ENCODE assay signal across 8 cellular contexts in genomic region chr3:171811059-171811912, GRCh38. TPM values are rescaled to one million over a fixed set of nuclear protein-coding genes. Genes with fewer than 3 reads are reported as not detected.
DNase-seq lines count a peak whose midpoint lies in the region; ATAC-seq and TF ChIP-seq lines count a peak whose summit lies in the region.

No MANE protein-coding gene starts in this region.

- no peak overlapping the region for H3K9ac ChIP-seq in neuronal stem cell (ENCODE audit: low read depth, low read length, poor library complexity)

- H3K4me3 ChIP-seq in WERI-Rb-1 (ENCODE audit: low read depth, low read length): peak overlapping the region; percentile 55
- peak overlapping the region in 9 of 10 donors; percentile 53 to 79 (median 69) for H3K4me3 ChIP-seq in heart right ventricle
- peak overlapping the region in 4 of 8 donors; percentile 56 to 75 (median 62) for H3K4me3 ChIP-seq in spleen
- H3K4me3 ChIP-seq in neuronal stem cell (ENCODE audit: low read length in 2 of 2): no peak overlapping the region

- H3K23ac ChIP-seq in neuronal stem cell (ENCODE audit: low read depth, low read length, poor library complexity): no peak overlapping the region

- no peak overlapping the region for H2BK15ac ChIP-seq in neuronal stem cell (ENCODE audit: low read length)

- H2AK5ac ChIP-seq in neuronal stem cell (ENCODE audit: low read depth, low read length): no peak overlapping the region

- H2BK5ac ChIP-seq in neuronal stem cell (ENCODE audit: low read length): no peak overlapping the region

- no peak overlapping the region for H2BK120ac ChIP-seq in neuronal stem cell (ENCODE audit: low read depth, low read length)

- H3K36me3 ChIP-seq in WERI-Rb-1 (no peaks in the 10 kb centered on the region), heart right ventricle (no peaks in the 10 kb centered on the region), spleen (no peaks in the 10 kb centered on the region), neuronal stem cell (replicated peaks in 1 of 2; ENCODE audit: control insufficient read depth in 2 of 2, insufficient read depth in 2 of 2, low read length in 2 of 2) (no peaks in the 10 kb centered on the region)

- no peaks in the 10 kb centered on the region for H3K79me1 ChIP-seq in neuronal stem cell (ENCODE audit: low read depth, low read length)

- no peak overlapping the region for H3K14ac ChIP-seq in neuronal stem cell (ENCODE audit: low read length)

- no peak overlapping the region for H3K4me2 ChIP-seq in neuronal stem cell (ENCODE audit: insufficient read depth, low read length, poor library complexity, severe bottlenecking)

- TF ChIP-seq CTCF in WERI-Rb-1 (IDR thresholded peaks at IDR 0.05; ENCODE audit: low read depth, low read length): no peak
- TF ChIP-seq CTCF in heart right ventricle (IDR thresholded peaks at IDR 0.05): no peak
- TF ChIP-seq CTCF in spleen (IDR thresholded peaks at IDR 0.05 in 8 of 11, conservative IDR thresholded peaks at IDR 0.05 in 3 of 11): no peak

- H3K36me3 Mint-ChIP-seq in activated naive CD4-positive, alpha-beta T cell treated with anti-CD3 and anti-CD28 coated beads, Interleukin-2, amount 50 U/mL, for 24 hours: no peaks in the 10 kb centered on the region
- H3K36me3 Mint-ChIP-seq in activated naive CD4-positive, alpha-beta T cell treated with anti-CD3 and anti-CD28 coated beads, Interleukin-2, amount 50 U/mL, for 72 hours: peaks cover 0 to 4% of the 10 kb centered on the region in 2 donors

- DNase-seq in activated naive CD4-positive, alpha-beta T cell treated with anti-CD3 and anti-CD28 coated beads, Interleukin-2, amount 50 U/mL, for 72 hours (ENCODE audit: low spot score in 2 of 2): no peak
- no peak for DNase-seq in WERI-Rb-1
- DNase-seq in heart right ventricle: peak in 1 of 2 donors; percentile 53
- DNase-seq in spleen: no peak
- DNase-seq in NCI-H2081 (lab: John Stamatoyannopoulos, UW): no peak
- no peak for DNase-seq in neuronal stem cell (ENCODE audit: low spot score)
- DNase-seq in DMS79 (lab: John Stamatoyannopoulos, UW): no peak

- H3K9me3 ChIP-seq in WERI-Rb-1 (ENCODE audit: severe bottlenecking) (no peaks in the 10 kb centered on the region), heart right ventricle (peaks cover 0 to 5% (median 0%) of the 10 kb centered on the region in 11 donors), spleen (no peaks in the 10 kb centered on the region), neuronal stem cell (replicated peaks in 1 of 2; ENCODE audit: control insufficient read depth in 2 of 2, insufficient read depth in 1 of 2, low read depth in 1 of 2, low read length in 2 of 2) (no peaks in the 10 kb centered on the region)

- H3K4me1 ChIP-seq in heart right ventricle (peaks cover 0 to 60% (median 20%) of the 10 kb centered on the region in 9 donors), spleen (peaks cover 0 to 67% (median 43%) of the 10 kb centered on the region in 6 donors), neuronal stem cell (ENCODE audit: control insufficient read depth in 2 of 2, insufficient read depth in 1 of 2, low read depth in 1 of 2, low read length in 2 of 2) (peaks cover 5 to 9% of the 10 kb centered on the region in 2 donors)

- no peak overlapping the region for H2AFZ ChIP-seq in neuronal stem cell (ENCODE audit: low read length)

- intact Hi-C loops in heart right ventricle (cut with DNase I) (loop anchor here in 2 of 10 donors (2.0 to 5.0 kb wide), 3 partner anchors 22 to 226 kb away; partner anchors contain the start of gene FNDC3B (in 1 of the 2)), spleen (cut with DNase I; ENCODE audit: low total_unique reads) (no loop called here)

- peaks cover 30% of the 10 kb centered on the region for H3K27me3 Mint-ChIP-seq in activated naive CD4-positive, alpha-beta T cell treated with anti-CD3 and anti-CD28 coated beads, Interleukin-2, amount 50 U/mL, for 24 hours

- H3K4me1 Mint-ChIP-seq in activated naive CD4-positive, alpha-beta T cell treated with anti-CD3 and anti-CD28 coated beads, Interleukin-2, amount 50 U/mL, for 24 hours: peaks cover 18% of the 10 kb centered on the region

- H3K4ac ChIP-seq in neuronal stem cell (ENCODE audit: low read length): no peak overlapping the region

- peak overlapping the region; percentile 80 for H3K4me3 Mint-ChIP-seq in activated naive CD4-positive, alpha-beta T cell treated with anti-CD3 and anti-CD28 coated beads, Interleukin-2, amount 50 U/mL, for 24 hours

- H3K27me3 ChIP-seq in WERI-Rb-1 (ENCODE audit: insufficient read depth, low read depth, severe bottlenecking) (no peaks in the 10 kb centered on the region), heart right ventricle (no peaks in the 10 kb centered on the region), spleen (replicated peaks in 1 of 7) (peaks cover 0 to 21% (median 11%) of the 10 kb centered on the region in 7 donors), neuronal stem cell (ENCODE audit: control insufficient read depth in 3 of 3, insufficient read depth in 3 of 3, low read depth in 1 of 3, low read length in 3 of 3) (peaks cover 4 to 28% (median 25%) of the 10 kb centered on the region in 3 experiments)

- no peak overlapping the region for H3K27ac ChIP-seq in WERI-Rb-1
- peak overlapping the region; percentile 80 to 94 (median 90) for H3K27ac ChIP-seq in heart right ventricle
- peak overlapping the region in 7 of 8 donors; percentile 89 to 96 (median 93) for H3K27ac ChIP-seq in spleen
- H3K27ac ChIP-seq in neuronal stem cell (replicated peaks; ENCODE audit: low read length): no peak overlapping the region

- H3K18ac ChIP-seq in neuronal stem cell (ENCODE audit: low read length): no peak overlapping the region

- TF ChIP-seq POLR2A in spleen (IDR thresholded peaks at IDR 0.05): no peak

- 62 to 67% methylated on average over 7 of the region's 7 CpGs for WGBS in heart right ventricle, 2 donors
- 45 to 82% (median 58%) methylated on average over 7 of the region's 7 CpGs for WGBS in spleen, 5 donors
- WGBS in neuronal stem cell (ENCODE audit: extremely low coverage in 2 of 2, insufficient read length in 2 of 2, insufficient replicate concordance in 1 of 2), 2 donors: no CpG with 5 or more reads among the region's 7 CpGs

- H4K8ac ChIP-seq in neuronal stem cell (ENCODE audit: low read depth, low read length): no peak overlapping the region

- peak overlapping the region; percentile 51 for H3K27ac Mint-ChIP-seq in activated naive CD4-positive, alpha-beta T cell treated with anti-CD3 and anti-CD28 coated beads, Interleukin-2, amount 50 U/mL, for 24 hours
- H3K27ac Mint-ChIP-seq in activated naive CD4-positive, alpha-beta T cell treated with anti-CD3 and anti-CD28 coated beads, Interleukin-2, amount 50 U/mL, for 72 hours: no peak overlapping the region

- no peak overlapping the region for H2BK12ac ChIP-seq in neuronal stem cell (ENCODE audit: low read length)

- H3K9me3 Mint-ChIP-seq in activated naive CD4-positive, alpha-beta T cell treated with anti-CD3 and anti-CD28 coated beads, Interleukin-2, amount 50 U/mL, for 24 hours: no peaks in the 10 kb centered on the region
- H3K9me3 Mint-ChIP-seq in activated naive CD4-positive, alpha-beta T cell treated with anti-CD3 and anti-CD28 coated beads, Interleukin-2, amount 50 U/mL, for 72 hours: no peaks in the 10 kb centered on the region

- no peak overlapping the region for H4K91ac ChIP-seq in neuronal stem cell (ENCODE audit: low read depth, low read length, poor library complexity)

- no peak for ATAC-seq in activated naive CD4-positive, alpha-beta T cell treated with anti-CD3 and anti-CD28 coated beads, Interleukin-2, amount 50 U/mL, for 72 hours
- peak in 7 of 8 donors; percentile 5 to 50 (median 28) for ATAC-seq in heart right ventricle

RNA-seq across cellular contexts. Expression of gene PLD1, which starts 1.0 kb away (rescaled TPM):
- total RNA-seq in activated naive CD4-positive, alpha-beta T cell treated with anti-CD3 and anti-CD28 coated beads, Interleukin-2, amount 50 U/mL, for 72 hours: under 1 TPM; 0.32 to 0.89 TPM
- total RNA-seq in heart right ventricle: 10 to 100 TPM; 51.4 to 83.3 (median 67.1) TPM
- polyA plus RNA-seq in heart right ventricle: 10 to 100 TPM; 10.5 to 13.3 TPM
- total RNA-seq in spleen: 10 to 100 TPM; 40.2 to 75.2 (median 68.9) TPM
- 10 to 100 TPM in 1 of 3 donors, 1 to 10 TPM in 2; 3.0 to 12.6 (median 3.5) TPM for polyA plus RNA-seq in spleen
- polyA plus RNA-seq in neuronal stem cell (2013, experiment 1 of 2): 1.6 TPM
- polyA plus RNA-seq in neuronal stem cell (2013, experiment 2 of 2): 0.36 TPM

RNA-seq across cellular contexts. Expression of gene TMEM212, which starts 31.9 kb away (rescaled TPM):
- total RNA-seq in activated naive CD4-positive, alpha-beta T cell treated with anti-CD3 and anti-CD28 coated beads, Interleukin-2, amount 50 U/mL, for 72 hours: not detected
- total RNA-seq in heart right ventricle (not detected), spleen (not detected)
- polyA plus RNA-seq in heart right ventricle (not detected), spleen (not detected)
- polyA plus RNA-seq in neuronal stem cell (2013, experiment 1 of 2): not detected
- not detected for polyA plus RNA-seq in neuronal stem cell (2013, experiment 2 of 2)

Comparison
In these comparisons a context has a peak if more than half of its experiments do, and no peak if none do; other contexts are left out.
1. ATAC-seq: peak in heart right ventricle (7 of 8); none in activated naive CD4-positive, alpha-beta T cell treated with anti-CD3 and anti-CD28 coated beads, Interleukin-2, amount 50 U/mL, for 72 hours (0 of 2).
2. H3K27ac ChIP-seq: peak in heart right ventricle (10 of 10) and spleen (7 of 8); none in WERI-Rb-1 (single experiment) and neuronal stem cell (single experiment).
3. H3K4me3 ChIP-seq: peak in WERI-Rb-1 (single experiment) and heart right ventricle (9 of 10); none in neuronal stem cell (0 of 2).
4. RNA of gene PLD1, which starts 1.0 kb away (total RNA-seq): 51.4 to 83.3 TPM in heart right ventricle and 40.2 to 75.2 TPM in spleen; 0.32 to 0.89 TPM in activated naive CD4-positive, alpha-beta T cell treated with anti-CD3 and anti-CD28 coated beads, Interleukin-2, amount 50 U/mL, for 72 hours; every median in the first group is over 10 times any median in the second.